Comparison of ENCODE assay signal across 18 cellular contexts in genomic region chr5:14572384-14572783, GRCh38.
"Had no signal": no experiment of that assay in that cellular context is flagged by ENCODE, and none has a peak within 500 bp of the region (broad histone marks: within the 10 kb centered on the region; RNA-seq: fewer than 3 reads in every experiment).

No MANE protein-coding gene starts in this region.

- H3K36me3 ChIP-seq: colonic mucosa, heart left ventricle, sigmoid colon, stomach, thoracic aorta, transverse colon had no signal

- DNase-seq: colonic mucosa; effector CD4-positive, alpha-beta T cell; heart left ventricle; hippocampal formation; left colon; mesendoderm; naive thymus-derived CD4-positive, alpha-beta T cell; nephron progenitor cell; posterior cingulate gyrus; sigmoid colon; stimulated activated CD4-positive, alpha-beta T cell treated with anti-CD3 and anti-CD28 coated beads, Interleukin-12 subunit alpha, Interleukin-12 subunit beta, amount 100 ng/mL, for 4 hours; stimulated activated naive CD4-positive, alpha-beta T cell; stomach; substantia nigra; transverse colon had no signal

- H3K27me3 ChIP-seq: colonic mucosa, transverse colon had no signal

- H3K4me1 ChIP-seq: colonic mucosa, sigmoid colon had no signal

- H3K9me3 ChIP-seq: colonic mucosa, sigmoid colon, stomach, thoracic aorta, transverse colon had no signal

- H3K4me3 ChIP-seq: colonic mucosa, heart left ventricle, sigmoid colon, skin epidermis, stomach, thoracic aorta, transverse colon had no signal

- FAIRE-seq: frontal cortex had no signal

- H3K27ac ChIP-seq: colonic mucosa, sigmoid colon, skin epidermis, thoracic aorta, transverse colon had no signal

- ATAC-seq: left colon; naive thymus-derived CD4-positive, alpha-beta T cell had no signal
